ENCODE assay signal across 32 cellular contexts in the genomic region with DNA sequence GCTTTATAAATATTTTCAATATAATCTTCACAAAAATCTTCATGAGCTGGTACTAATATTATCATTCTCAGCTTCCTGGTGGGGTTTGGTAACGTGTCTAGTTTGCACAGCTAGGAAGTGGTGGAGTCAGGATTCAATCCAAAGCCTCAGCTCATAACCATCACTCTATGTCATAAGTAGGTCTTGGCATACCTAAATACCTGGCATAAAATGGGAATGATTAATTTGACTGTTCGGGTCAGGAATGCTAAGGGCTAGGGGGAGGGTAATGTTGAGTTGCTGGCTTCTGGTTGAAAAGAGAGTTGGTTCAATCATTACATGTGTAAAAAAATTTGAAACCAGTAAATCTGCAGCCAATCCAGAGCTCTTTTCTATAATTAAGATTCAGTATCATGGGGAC.
"Had no signal": no experiment of that assay in that cellular context is flagged by ENCODE, and none has a peak within 500 bp of the region (broad histone marks: within the 10 kb centered on the region; RNA-seq: fewer than 3 reads in every experiment).

No MANE protein-coding gene starts in this region.

- ATAC-seq: activated CD8-positive, alpha-beta T cell treated with anti-CD3 and anti-CD28 coated beads for 36 hours; activated naive CD4-positive, alpha-beta T cell treated with anti-CD3 and anti-CD28 coated beads, Interleukin-2, amount 50 U/mL, for 72 hours; activated T-cell treated with anti-CD3 and anti-CD28 coated beads, Interleukin-2, amount 50 U/mL, for 4 hours; activated T-cell treated with anti-CD3 and anti-CD28 coated beads, Interleukin-2, amount 50 U/mL, for 72 hours; activated T-helper 17 cell treated with anti-CD3 and anti-CD28 coated beads, Interleukin-2, amount 50 U/mL, for 72 hours; body of pancreas had no signal

- H3K4me1 ChIP-seq: adrenal gland, body of pancreas, breast epithelium had no signal

- H3K27ac ChIP-seq: adrenal gland, body of pancreas, brain microvascular endothelial cell, breast epithelium, VCaP had no signal

- H3K4me3 ChIP-seq: adrenal gland, body of pancreas, breast epithelium had no signal

- DNase-seq: activated B cell treated with CpG ODN at 0.5 μM for 24 hours; activated CD4-positive, alpha-beta memory T cell treated with anti-CD3 and anti-CD28 coated beads for 36 hours; activated CD4-positive, alpha-beta T cell treated with anti-CD3 and anti-CD28 coated beads for 4 hours; activated CD4-positive, alpha-beta T cell treated with anti-CD3 and anti-CD28 coated beads, Interleukin-2, amount 10 ng/mL, durations not matched to agents 7 days and 5 days; activated CD4-positive, CD25-positive, alpha-beta regulatory T cell treated with anti-CD3 and anti-CD28 coated beads, Interleukin-2, amount 50 U/mL, for 72 hours; activated CD8-positive, alpha-beta memory T cell treated with anti-CD3 and anti-CD28 coated beads, Interleukin-2, amount 50 U/mL, for 4 hours; activated CD8-positive, alpha-beta T cell treated with anti-CD3 and anti-CD28 coated beads for 36 hours; activated effector memory CD4-positive, alpha-beta T cell treated with anti-CD3 and anti-CD28 coated beads, Interleukin-2, amount 50 U/mL, for 16 hours; activated gamma-delta T cell treated with Interleukin-2 at 50 U/mL for 16 hours; activated naive CD4-positive, alpha-beta T cell; activated naive CD4-positive, alpha-beta T cell treated with anti-CD3 and anti-CD28 coated beads for 36 hours; activated naive CD4-positive, alpha-beta T cell treated with anti-CD3 and anti-CD28 coated beads, Interleukin-2, amount 50 U/mL, for 16 hours; activated naive CD8-positive, alpha-beta T cell treated with anti-CD3 and anti-CD28 coated beads for 36 hours; activated T-cell treated with anti-CD3 and anti-CD28 coated beads for 4 hours; activated T-cell treated with anti-CD3 and anti-CD28 coated beads, Interleukin-2, amount 50 U/mL, for 1 hour; activated T-cell treated with anti-CD3 and anti-CD28 coated beads, Interleukin-2, amount 50 U/mL, for 4 hours; activated T-cell treated with anti-CD3 and anti-CD28 coated beads, Interleukin-2, amount 50 U/mL, for 72 hours; adrenal gland; amniotic stem cell; aorta; body of pancreas; brain microvascular endothelial cell; central memory CD4-positive, alpha-beta T cell; T-helper 1 cell; T-helper 2 cell; T-helper 9 cell had no signal

- H3K4me3 Mint-ChIP-seq: activated B cell treated with CpG ODN at 0.5 μM for 24 hours; activated CD4-positive, alpha-beta memory T cell treated with anti-CD3 and anti-CD28 coated beads for 36 hours; activated CD4-positive, alpha-beta T cell treated with anti-CD3 and anti-CD28 coated beads, Interleukin-2, amount 10 ng/mL, durations not matched to agents 7 days and 5 days; activated CD8-positive, alpha-beta T cell treated with anti-CD3 and anti-CD28 coated beads for 36 hours; activated naive CD4-positive, alpha-beta T cell treated with anti-CD3 and anti-CD28 coated beads for 36 hours; activated naive CD8-positive, alpha-beta T cell treated with anti-CD3 and anti-CD28 coated beads for 36 hours; activated T-cell treated with anti-CD3 and anti-CD28 coated beads, Interleukin-2, amount 50 U/mL, for 4 hours; activated T-cell treated with anti-CD3 and anti-CD28 coated beads, Interleukin-2, amount 50 U/mL, for 72 hours; activated T-helper 1 cell treated with anti-CD3 and anti-CD28 coated beads, Interleukin-12 subunit alpha, Interleukin-12 subunit beta, Interleukin-2, Interleukin-4 antibody, amounts not matched to agents 30 ng/mL and 10 ng/mL and 1 ng/mL, durations not matched to agents 14 hours and 24 hours and 36 hours; T-helper 1 cell treated with Interleukin-12 subunit alpha and Interleukin-12 subunit beta and Interleukin-4 antibody, amounts not matched to agents 30 μg/mL and 1 μg/mL, for 36 hours had no signal

- H3K27me3 Mint-ChIP-seq: activated B cell treated with CpG ODN at 0.5 μM for 24 hours; activated CD4-positive, alpha-beta memory T cell treated with anti-CD3 and anti-CD28 coated beads for 36 hours; activated CD4-positive, alpha-beta T cell treated with anti-CD3 and anti-CD28 coated beads, Interleukin-2, amount 10 ng/mL, durations not matched to agents 7 days and 5 days; activated CD8-positive, alpha-beta T cell treated with anti-CD3 and anti-CD28 coated beads for 36 hours; activated naive CD8-positive, alpha-beta T cell treated with anti-CD3 and anti-CD28 coated beads for 36 hours; activated T-helper 17 cell treated with anti-CD3 and anti-CD28 coated beads, Interleukin-2, amount 50 U/mL, for 72 hours had no signal

- H3K27me3 ChIP-seq: adrenal gland, body of pancreas, brain microvascular endothelial cell, breast epithelium had no signal

- H3K36me3 ChIP-seq: adrenal gland, brain microvascular endothelial cell, breast epithelium had no signal

- H3K9me3 ChIP-seq: adrenal gland, body of pancreas, breast epithelium had no signal

- H3K9me3 Mint-ChIP-seq: activated CD4-positive, alpha-beta memory T cell treated with anti-CD3 and anti-CD28 coated beads for 36 hours; activated naive CD4-positive, alpha-beta T cell treated with anti-CD3 and anti-CD28 coated beads for 36 hours; activated T-helper 17 cell treated with anti-CD3 and anti-CD28 coated beads, Interleukin-2, amount 50 U/mL, for 72 hours had no signal

- H3K27ac Mint-ChIP-seq: activated B cell treated with CpG ODN at 0.5 μM for 24 hours; activated CD4-positive, alpha-beta T cell treated with anti-CD3 and anti-CD28 coated beads, Interleukin-2, amount 10 ng/mL, durations not matched to agents 7 days and 5 days; activated naive CD4-positive, alpha-beta T cell treated with anti-CD3 and anti-CD28 coated beads for 36 hours; activated naive CD8-positive, alpha-beta T cell treated with anti-CD3 and anti-CD28 coated beads for 36 hours; activated T-helper 17 cell treated with anti-CD3 and anti-CD28 coated beads, Interleukin-2, amount 50 U/mL, for 72 hours had no signal
